ENCODE assay signal across 12 cellular contexts in genomic region chr5:153276151-153276550, GRCh38.
A peak's percentile ranks its signal among the peaks of the same experiment; 100 is the strongest.
DNase-seq lines count a peak whose midpoint lies in the region; ATAC-seq and TF ChIP-seq lines count a peak whose summit lies in the region.
"Had no signal": no experiment of that assay in that cellular context is flagged by ENCODE, and none has a peak within 500 bp of the region (broad histone marks: within the 10 kb centered on the region; RNA-seq: fewer than 3 reads in every experiment).

No MANE protein-coding gene starts in this region.

- peaks cover 11% of the 10 kb centered on the region for H3K27me3 Mint-ChIP-seq in nephron progenitor cell (ENCODE audit: low read depth, poor library complexity)

- H3K4me1 Mint-ChIP-seq in nephron progenitor cell: no peaks in the 10 kb centered on the region

- DNase-seq in DMS 273 (lab: John Stamatoyannopoulos, UW; ENCODE audit: unreplicated experiment) (peak; percentile 13), DMS 273 treated with DMSO at 0.1 percent for 48 hours (lab: John Stamatoyannopoulos, UW) (no peak), MG63 (peak; percentile 33), brain microvascular endothelial cell (peak; percentile 2), nephron progenitor cell (peak; percentile 86), NCI-H2227 treated with DMSO at 0.1 percent for 48 hours (lab: John Stamatoyannopoulos, UW) (no peak)
- DNase-seq: ovary had no signal

- no peak for ATAC-seq in GM18868 (IDR thresholded peaks at IDR 0.05; ENCODE audit: unreplicated experiment)
- ATAC-seq in activated CD4-positive, CD25-positive, alpha-beta regulatory T cell treated with anti-CD3 and anti-CD28 coated beads, Interleukin-2, amount 50 U/mL, for 24 hours: no peak

- H3K4me3 Mint-ChIP-seq in nephron progenitor cell: no peak overlapping the region

- no peaks in the 10 kb centered on the region for H3K9me3 Mint-ChIP-seq in nephron progenitor cell

- TF ChIP-seq CTCF in brain microvascular endothelial cell (IDR thresholded peaks at IDR 0.05; ENCODE audit: low read depth, low read length, missing control alignments): no peak
- no peak for TF ChIP-seq CTCF in nephron progenitor cell (IDR thresholded peaks at IDR 0.05)

- H3K27me3 ChIP-seq in MG63 (no peaks in the 10 kb centered on the region; the same call in 1 of the 2 replicates), brain microvascular endothelial cell (replicated peaks) (no peaks in the 10 kb centered on the region)
- H3K27me3 ChIP-seq: ovary had no signal

- no peak overlapping the region for H3K27ac ChIP-seq in brain microvascular endothelial cell
- H3K27ac ChIP-seq: 22Rv1, KMS-11, ovary, thoracic aorta had no signal

- H3K36me3 ChIP-seq in MG63 (no peaks in the 10 kb centered on the region), brain microvascular endothelial cell (replicated peaks) (no peaks in the 10 kb centered on the region)
- H3K36me3 ChIP-seq: ovary, thoracic aorta had no signal

- no peaks in the 10 kb centered on the region for H3K36me3 Mint-ChIP-seq in nephron progenitor cell (ENCODE audit: low read depth)

- in situ Hi-C loops in brain microvascular endothelial cell (cut with HindIII; ENCODE audit: low pct_ligation_motif_present, low sequenced_read_pairs): no loop called here

- H3K4me3 ChIP-seq in MG63: no peak overlapping the region
- H3K4me3 ChIP-seq in brain microvascular endothelial cell (ENCODE audit: low read depth, low read length): no peak overlapping the region
- H3K4me3 ChIP-seq: ovary, thoracic aorta had no signal

- H3K27ac Mint-ChIP-seq in nephron progenitor cell: no peak overlapping the region

- H3K9me3 ChIP-seq in MG63: no peaks in the 10 kb centered on the region
- H3K9me3 ChIP-seq: ovary, thoracic aorta had no signal

Comparison
In these comparisons a context has a peak if more than half of its experiments do, and no peak if none do; other contexts are left out.
1. DNase-seq: peak in DMS 273 (single experiment), MG63 (single experiment), brain microvascular endothelial cell (single experiment) and nephron progenitor cell (single experiment); none in DMS 273 treated with DMSO at 0.1 percent for 48 hours (single experiment) and NCI-H2227 treated with DMSO at 0.1 percent for 48 hours (single experiment).